Comparison of ENCODE assay signal across 8 cellular contexts in genomic region chr3:121834079-121834730, GRCh38. TPM values are rescaled to one million over a fixed set of nuclear protein-coding genes. Genes with fewer than 3 reads are reported as not detected.
A peak's percentile ranks its signal among the peaks of the same experiment; 100 is the strongest.
DNase-seq lines count a peak whose midpoint lies in the region; ATAC-seq, FAIRE-seq and TF ChIP-seq lines count a peak whose summit lies in the region.

No MANE protein-coding gene starts in this region.

- H3K4me1 ChIP-seq in K562 (replicated peaks in 1 of 2; ENCODE audit: control insufficient read depth in 2 of 2, insufficient read depth in 2 of 2, low read length in 2 of 2): no peaks in the 10 kb centered on the region; a peak in 2 of 5 replicates
- H3K4me1 ChIP-seq in keratinocyte (ENCODE audit: control insufficient read depth, extremely low read depth, insufficient read depth, low read length): peaks cover 8% of the 10 kb centered on the region

- peak; percentile 1; the same call in 1 of the 3 replicates for ATAC-seq in K562
- ATAC-seq in stimulated activated naive CD8-positive, alpha-beta T cell treated with anti-CD3 and anti-CD28 coated beads, Interleukin-15, amount 100 ng/mL, for 72 hours: no peak
- ATAC-seq in GM18858 (IDR thresholded peaks at IDR 0.05; ENCODE audit: unreplicated experiment): no peak

- H3K9me3 ChIP-seq in K562 (replicated peaks; ENCODE audit: control insufficient read depth, insufficient read depth, low read depth, low read length): no peaks in the 10 kb centered on the region; the same call in 1 of the 2 replicates
- H3K9me3 ChIP-seq in keratinocyte (ENCODE audit: control insufficient read depth, low read depth, low read length): no peaks in the 10 kb centered on the region

- peaks cover 59% of the 10 kb centered on the region for H3K4me1 Mint-ChIP-seq in stimulated activated naive CD8-positive, alpha-beta T cell treated with anti-CD3 and anti-CD28 coated beads, Interleukin-15, amount 100 ng/mL, for 72 hours

- H3K9me3 Mint-ChIP-seq in stimulated activated naive CD8-positive, alpha-beta T cell treated with anti-CD3 and anti-CD28 coated beads, Interleukin-15, amount 100 ng/mL, for 72 hours: no peaks in the 10 kb centered on the region

- H2AFZ ChIP-seq in K562 (ENCODE audit: low read depth, low read length) (peak overlapping the region; percentile 90), keratinocyte (ENCODE audit: control insufficient read depth, low read length) (peak overlapping the region; percentile 89)

- H3K9me1 ChIP-seq in K562 (ENCODE audit: control insufficient read depth, insufficient read depth, low read length) (no peaks in the 10 kb centered on the region), keratinocyte (ENCODE audit: control insufficient read depth, extremely low read depth, insufficient read depth, low read length) (no peaks in the 10 kb centered on the region)

- DNase-seq in NCI-H345 (lab: John Stamatoyannopoulos, UW) (peak; percentile 33), NCI-H345 treated with DMSO at 0.1 percent for 48 hours (lab: John Stamatoyannopoulos, UW; ENCODE audit: unreplicated experiment) (no peak), M059J (ENCODE audit: low read depth) (peak; percentile 35), K562 (ENCODE audit: extremely low read depth in 1 of 4, low spot score in 3 of 4) (peak; percentile 3 to 12 (median 6)), keratinocyte (ENCODE audit: low read depth, low spot score) (no peak), dedifferentiated amniotic fluid mesenchymal stem cell (ENCODE audit: extremely low spot score) (no peak)
- peak in 1 of 2 donors; percentile 5 for DNase-seq in stimulated activated naive CD8-positive, alpha-beta T cell treated with anti-CD3 and anti-CD28 coated beads, Interleukin-15, amount 100 ng/mL, for 72 hours

- H3K9ac ChIP-seq in K562 (ENCODE audit: insufficient read depth in 1 of 2, low read depth in 2 of 2, low read length in 2 of 2): peak overlapping the region; percentile 97 to 98
- H3K9ac ChIP-seq in keratinocyte (ENCODE audit: control insufficient read depth, extremely low read depth, insufficient read depth, low read length): peak overlapping the region; percentile 92

- BruUV-seq in K562 (replicated peaks; lab: Mats Ljungman, UMichigan): TSS peak; percentile 63

- H3K4me2 ChIP-seq in K562 (ENCODE audit: insufficient read depth, low read length): peak overlapping the region; percentile 94
- H3K4me2 ChIP-seq in keratinocyte (ENCODE audit: control insufficient read depth, extremely low read depth, insufficient read depth, low read depth, low read length): peak overlapping the region; percentile 92

- H3K36me3 ChIP-seq in K562 (ENCODE audit: control insufficient read depth, insufficient read depth, low read length) (peaks cover 33% of the 10 kb centered on the region), keratinocyte (ENCODE audit: control insufficient read depth in 2 of 2, extremely low read depth in 1 of 2, insufficient read depth in 2 of 2, low read length in 2 of 2) (peaks cover 0 to 7% of the 10 kb centered on the region in 2 experiments)

- H3K27me3 Mint-ChIP-seq in stimulated activated naive CD8-positive, alpha-beta T cell treated with anti-CD3 and anti-CD28 coated beads, Interleukin-15, amount 100 ng/mL, for 72 hours: no peaks in the 10 kb centered on the region

- peak overlapping the region; percentile 87 to 91 for H3K4me3 Mint-ChIP-seq in stimulated activated naive CD8-positive, alpha-beta T cell treated with anti-CD3 and anti-CD28 coated beads, Interleukin-15, amount 100 ng/mL, for 72 hours

- FAIRE-seq in K562 (lab: Jason Lieb, UNC) (no peak), keratinocyte (lab: Jason Lieb, UNC) (no peak)

- POLR2A ChIA-PET in K562 (lab: Yijun Ruan, JAX): interaction anchor here (0.6 to 1.8 kb wide), 4 partner anchors 8 to 136 kb away, joined by 3 to 5 read pairs (median 4); no protein-coding TSS in a partner anchor

- CTCF ChIA-PET in K562 (lab: Yijun Ruan, JAX; ENCODE audit: low intra/inter-chr PET ratio): no interaction called here

- H4K20me1 ChIP-seq in K562 (replicated peaks; ENCODE audit: control insufficient read depth, insufficient read depth, low read length): no peaks in the 10 kb centered on the region
- no peaks in the 10 kb centered on the region for H4K20me1 ChIP-seq in keratinocyte (ENCODE audit: control insufficient read depth, extremely low read depth, insufficient read depth, low read length)

- H3K27me3 ChIP-seq in K562 (ENCODE audit: control insufficient read depth in 2 of 2, insufficient read depth in 2 of 2, low read length in 2 of 2) (no peaks in the 10 kb centered on the region), keratinocyte (ENCODE audit: control insufficient read depth, extremely low read depth, insufficient read depth, low read length) (no peaks in the 10 kb centered on the region)

- H3K27ac ChIP-seq in K562 (ENCODE audit: extremely low read depth, low read depth, low read length) (peak overlapping the region; percentile 92), keratinocyte (ENCODE audit: control insufficient read depth, insufficient read depth, low read length) (peak overlapping the region; percentile 81)

- WGBS in K562 (ENCODE audit: insufficient coverage, low coverage, missing lambda C conversion rate): 3% methylated on average over 17 of the region's 18 CpGs

- intact Hi-C loops in K562 (cut with micrococcal nuclease): no loop called here

- in situ Hi-C loops in K562 (cut with MboI): no loop called here

- TF ChIP-seq CTCF in K562 (IDR thresholded peaks at IDR 0.05 in 2 of 3, conservative IDR thresholded peaks at IDR 0.05 in 1 of 3; ENCODE audit: insufficient read depth in 2 of 3, low read depth in 1 of 3, low read length in 3 of 3) (no peak), keratinocyte (optimal IDR thresholded peaks at IDR 0.05 in 1 of 3, IDR thresholded peaks at IDR 0.05 in 1 of 3, conservative IDR thresholded peaks at IDR 0.05 in 1 of 3; ENCODE audit: extremely low read depth in 1 of 3, insufficient read depth in 2 of 3, low read length in 3 of 3) (no peak)

- H3K4me3 ChIP-seq in K562: peak overlapping the region; percentile 61
- H3K4me3 ChIP-seq in keratinocyte (ENCODE audit: control insufficient read depth in 2 of 3, extremely low read depth in 1 of 3, insufficient read depth in 2 of 3, low read depth in 1 of 3, low read length in 3 of 3): peak overlapping the region; percentile 77 to 91 (median 82)

- H3K79me2 ChIP-seq in K562 (ENCODE audit: control insufficient read depth, insufficient read depth, low read length) (peaks cover 24% of the 10 kb centered on the region), keratinocyte (ENCODE audit: control insufficient read depth, insufficient read depth, low read length) (peaks cover 19% of the 10 kb centered on the region)

- TF ChIP-seq RAD21 in K562 (CRISPR knock-in tag; conservative IDR thresholded peaks at IDR 0.05 in 1 of 2, IDR thresholded peaks at IDR 0.05 in 1 of 2): no peak

- dilution Hi-C loops in keratinocyte (cut with MboI; ENCODE audit: extremely low pct_ligation_motif_present, low sequenced_read_pairs): no loop called here

- peak overlapping the region; percentile 98 to 99 for H3K27ac Mint-ChIP-seq in stimulated activated naive CD8-positive, alpha-beta T cell treated with anti-CD3 and anti-CD28 coated beads, Interleukin-15, amount 100 ng/mL, for 72 hours

- no peak for TF ChIP-seq POLR2A in K562 (conservative IDR thresholded peaks at IDR 0.05)

- TF ChIP-seq EP300 in K562 (IDR thresholded peaks at IDR 0.05; ENCODE audit: low read length): no peak

RNA-seq across cellular contexts. Expression of gene IQCB1, which starts 0.7 kb away (rescaled TPM):
- total RNA-seq in M059J (2014; rRNA removed; shearing (Covaris generic)): 25.0 and 28.5 TPM in 2 replicates
- total RNA-seq in K562 (2011; cell fraction: chromatin; rRNA removed; ENCODE audit: low replicate concordance): 25.5 and 67.9 TPM in 2 replicates
- 14.7 and 16.3 TPM in 2 replicates for total RNA-seq in K562 (2011; cell fraction: nucleolus; rRNA removed)
- 44.1 and 89.9 TPM in 2 replicates for total RNA-seq in K562 (2011; cell fraction: nucleoplasm; rRNA removed)
- total RNA-seq in K562 (2014; rRNA removed) (22.5 and 25.1 TPM in 2 replicates), K562 (2014; rRNA removed; fragmentation: Illumina TruSeq; extraction: Trizol) (38.1 and 42.0 TPM in 2 replicates), K562 (2015; rRNA removed; fragmentation: Illumina TruSeq; extraction: Trizol) (25.5 and 31.9 TPM in 2 replicates), K562 (2021) (21.3 and 23.1 TPM in 2 replicates)
- polyA plus RNA-seq in K562 (2011; rRNA removed) (31.0 and 35.5 TPM in 2 replicates), K562 (2014; fragmentation: Illumina TruSeq; extraction: Trizol) (24.1 and 27.5 TPM in 2 replicates), K562 (2014; fragmentation: Nextera tagmentation; extraction: Ambion mirVana) (10 to 100 TPM; 21.1 to 25.2 TPM), K562 (2014; rRNA removed) (27.9 and 28.6 TPM in 2 replicates), keratinocyte (6.7 to 14.7 TPM (median 8.7 TPM) in 3 replicates)
- polyA plus RNA-seq in K562 (2011; cell fraction: cytosol; rRNA removed): 7.0 and 16.1 TPM in 2 replicates
- polyA plus RNA-seq in K562 (2011; cell fraction: nucleus; rRNA removed): 42.5 and 42.6 TPM in 2 replicates
- polyA plus RNA-seq in K562 (2012): 17.3 and 28.8 TPM in 2 replicates
- polyA minus RNA-seq in K562 (2011; rRNA and poly(A)+ RNA removed): 46.8 and 49.6 TPM in 2 replicates
- polyA minus RNA-seq in K562 (2011; cell fraction: cytosol; rRNA and poly(A)+ RNA removed): 9.2 and 12.9 TPM in 2 replicates
- polyA minus RNA-seq in K562 (2011; cell fraction: nucleus; rRNA and poly(A)+ RNA removed): 29.8 and 37.0 TPM in 2 replicates
- 24.7 TPM for polyA plus RNA-seq in keratinocyte (2011; ENCODE audit: low read depth)
- 3.6 and 6.7 TPM in 2 replicates for polyA plus RNA-seq in keratinocyte (2011; cell fraction: cytosol; rRNA removed)
- polyA plus RNA-seq in keratinocyte (2011; cell fraction: nucleus; rRNA removed): 18.0 and 20.3 TPM in 2 replicates
- polyA plus RNA-seq in keratinocyte (2012; ENCODE audit: low replicate concordance): 6.1 and 14.3 TPM in 2 replicates
- 0.39 to 21.8 TPM (median 6.0 TPM) in 3 replicates for polyA minus RNA-seq in keratinocyte
- polyA minus RNA-seq in keratinocyte (2011; cell fraction: cytosol; rRNA and poly(A)+ RNA removed): 2.7 TPM
- 8.8 and 12.7 TPM in 2 replicates for polyA minus RNA-seq in keratinocyte (2011; cell fraction: nucleus; rRNA and poly(A)+ RNA removed)

RNA-seq across cellular contexts. Expression of gene EAF2, which starts 0.8 kb away (rescaled TPM):
- 8.3 and 9.3 TPM in 2 replicates for total RNA-seq in M059J (2014; rRNA removed; shearing (Covaris generic))
- 7.0 and 12.8 TPM in 2 replicates for total RNA-seq in K562 (2011; cell fraction: chromatin; rRNA removed; ENCODE audit: low replicate concordance)
- total RNA-seq in K562 (2011; cell fraction: nucleolus; rRNA removed): 3.5 and 5.7 TPM in 2 replicates
- total RNA-seq in K562 (2011; cell fraction: nucleoplasm; rRNA removed): 3.7 and 8.4 TPM in 2 replicates
- total RNA-seq in K562 (2014; rRNA removed) (2.8 and 3.8 TPM in 2 replicates), K562 (2014; rRNA removed; fragmentation: Illumina TruSeq; extraction: Trizol) (7.5 and 9.1 TPM in 2 replicates), K562 (2015; rRNA removed; fragmentation: Illumina TruSeq; extraction: Trizol) (5.4 TPM in 2 replicates), K562 (2021) (4.9 and 5.1 TPM in 2 replicates)
- polyA plus RNA-seq in K562 (2011; rRNA removed) (8.4 and 9.5 TPM in 2 replicates), K562 (2014; fragmentation: Illumina TruSeq; extraction: Trizol) (6.6 and 6.9 TPM in 2 replicates), K562 (2014; fragmentation: Nextera tagmentation; extraction: Ambion mirVana) (10 to 100 TPM; 15.6 to 17.3 TPM), K562 (2014; rRNA removed) (5.4 and 6.8 TPM in 2 replicates), keratinocyte (3.1 to 4.4 TPM (median 3.3 TPM) in 3 replicates)
- polyA plus RNA-seq in K562 (2011; cell fraction: cytosol; rRNA removed): 2.1 and 5.6 TPM in 2 replicates
- polyA plus RNA-seq in K562 (2011; cell fraction: nucleus; rRNA removed): 2.6 and 3.3 TPM in 2 replicates
- 6.1 and 6.6 TPM in 2 replicates for polyA plus RNA-seq in K562 (2012)
- polyA minus RNA-seq in K562 (2011; rRNA and poly(A)+ RNA removed): 8.1 and 10.9 TPM in 2 replicates
- 1.8 and 2.9 TPM in 2 replicates for polyA minus RNA-seq in K562 (2011; cell fraction: cytosol; rRNA and poly(A)+ RNA removed)
- 5.3 and 12.1 TPM in 2 replicates for polyA minus RNA-seq in K562 (2011; cell fraction: nucleus; rRNA and poly(A)+ RNA removed)
- polyA plus RNA-seq in keratinocyte (2011; ENCODE audit: low read depth): 2.1 TPM
- 2.8 and 3.6 TPM in 2 replicates for polyA plus RNA-seq in keratinocyte (2011; cell fraction: cytosol; rRNA removed)
- polyA plus RNA-seq in keratinocyte (2011; cell fraction: nucleus; rRNA removed): 1.5 and 3.1 TPM in 2 replicates
- polyA plus RNA-seq in keratinocyte (2012; ENCODE audit: low replicate concordance): 2.5 and 4.2 TPM in 2 replicates
- polyA minus RNA-seq in keratinocyte: 1.3 to 2.5 TPM in 2 of 3 replicates, not detected in the other
- not detected for polyA minus RNA-seq in keratinocyte (2011; cell fraction: cytosol; rRNA and poly(A)+ RNA removed)
- polyA minus RNA-seq in keratinocyte (2011; cell fraction: nucleus; rRNA and poly(A)+ RNA removed): 1.3 and 2.2 TPM in 2 replicates

RNA-seq across cellular contexts. Expression of gene SLC15A2, which starts 60.0 kb away (rescaled TPM):
- total RNA-seq in M059J (2014; rRNA removed; shearing (Covaris generic)): 0.32 and 0.37 TPM in 2 replicates
- 8.1 and 10.7 TPM in 2 replicates for total RNA-seq in K562 (2011; cell fraction: chromatin; rRNA removed; ENCODE audit: low replicate concordance)
- total RNA-seq in K562 (2011; cell fraction: nucleolus; rRNA removed): 0.33 and 0.66 TPM in 2 replicates
- 1.0 and 1.8 TPM in 2 replicates for total RNA-seq in K562 (2011; cell fraction: nucleoplasm; rRNA removed)
- total RNA-seq in K562 (2014; rRNA removed): 0.05 and 0.12 TPM in 2 replicates
- 0.25 and 0.29 TPM in 2 replicates for total RNA-seq in K562 (2014; rRNA removed; fragmentation: Illumina TruSeq; extraction: Trizol)
- total RNA-seq in K562 (2015; rRNA removed; fragmentation: Illumina TruSeq; extraction: Trizol): 0.30 and 0.43 TPM in 2 replicates
- total RNA-seq in K562 (2021): 0.24 and 0.42 TPM in 2 replicates
- polyA plus RNA-seq in K562 (2011; rRNA removed): 0.53 and 0.92 TPM in 2 replicates
- polyA plus RNA-seq in K562 (2011; cell fraction: cytosol; rRNA removed): 0.13 and 0.38 TPM in 2 replicates
- polyA plus RNA-seq in K562 (2011; cell fraction: nucleus; rRNA removed): 4.0 and 6.7 TPM in 2 replicates
- polyA plus RNA-seq in K562 (2012): 0.23 and 0.69 TPM in 2 replicates
- polyA plus RNA-seq in K562 (2014; fragmentation: Illumina TruSeq; extraction: Trizol): 0.13 and 0.18 TPM in 2 replicates
- under 1 TPM in 1 of 2 experiments, not detected in 1; 0.25 TPM for polyA plus RNA-seq in K562 (2014; fragmentation: Nextera tagmentation; extraction: Ambion mirVana)
- 0.28 and 0.51 TPM in 2 replicates for polyA plus RNA-seq in K562 (2014; rRNA removed)
- polyA minus RNA-seq in K562 (2011; rRNA and poly(A)+ RNA removed): 1.6 and 2.6 TPM in 2 replicates
- not detected in 2 replicates for polyA minus RNA-seq in K562 (2011; cell fraction: cytosol; rRNA and poly(A)+ RNA removed)
- polyA minus RNA-seq in K562 (2011; cell fraction: nucleus; rRNA and poly(A)+ RNA removed): 2.4 and 2.7 TPM in 2 replicates
- polyA plus RNA-seq in keratinocyte: 1.6 to 3.4 TPM (median 2.6 TPM) in 3 replicates
- 0.92 TPM for polyA plus RNA-seq in keratinocyte (2011; ENCODE audit: low read depth)
- 1.2 and 1.5 TPM in 2 replicates for polyA plus RNA-seq in keratinocyte (2011; cell fraction: cytosol; rRNA removed)
- polyA plus RNA-seq in keratinocyte (2011; cell fraction: nucleus; rRNA removed): 4.3 and 5.4 TPM in 2 replicates
- 0.96 and 2.3 TPM in 2 replicates for polyA plus RNA-seq in keratinocyte (2012; ENCODE audit: low replicate concordance)
- polyA minus RNA-seq in keratinocyte: 0.26 to 12.6 TPM (median 5.3 TPM) in 3 replicates
- 1.5 TPM for polyA minus RNA-seq in keratinocyte (2011; cell fraction: cytosol; rRNA and poly(A)+ RNA removed)
- 6.4 and 10.7 TPM in 2 replicates for polyA minus RNA-seq in keratinocyte (2011; cell fraction: nucleus; rRNA and poly(A)+ RNA removed)

Comparison
In these comparisons a context has a peak if more than half of its experiments do, and no peak if none do; other contexts are left out.
1. DNase-seq: peak in NCI-H345 (single experiment), M059J (single experiment) and K562 (4 of 4); none in NCI-H345 treated with DMSO at 0.1 percent for 48 hours (single experiment), keratinocyte (single experiment) and dedifferentiated amniotic fluid mesenchymal stem cell (single experiment).